In genomic region chrX:45900751-45901150, GRCh38 we compare ENCODE assay signal across 15 cellular contexts.
DNase-seq lines count a peak whose midpoint lies in the region; ATAC-seq lines count a peak whose summit lies in the region.
"Had no signal": no experiment of that assay in that cellular context is flagged by ENCODE, and none has a peak within 500 bp of the region (broad histone marks: within the 10 kb centered on the region; RNA-seq: fewer than 3 reads in every experiment).

No MANE protein-coding gene starts in this region.

- H3K4me1 ChIP-seq in trophoblast cell (ENCODE audit: control insufficient read depth in 1 of 2, insufficient read depth in 2 of 2, low read length in 2 of 2), result peaks cover 3 to 11% of the 10 kb centered on the region in 2 experiments
- H3K4me1 ChIP-seq: ascending aorta, left ventricle myocardium inferior had no signal

- no peak overlapping the region for H3K4me3 ChIP-seq in trophoblast cell (ENCODE audit: low read depth, low read length)
- H3K4me3 ChIP-seq: ascending aorta, esophagus muscularis mucosa, left ventricle myocardium inferior had no signal

- H3K9ac ChIP-seq in trophoblast cell (ENCODE audit: low read length), result no peak overlapping the region

- ATAC-seq in GM21576 (IDR thresholded peaks at IDR 0.05; ENCODE audit: unreplicated experiment), result no peak

- no peak overlapping the region for H4K91ac ChIP-seq in trophoblast cell (ENCODE audit: low read depth, low read length)

- H2BK5ac ChIP-seq in trophoblast cell (ENCODE audit: low read depth, low read length, poor library complexity), result no peak overlapping the region

- no peak overlapping the region for H4K12ac ChIP-seq in trophoblast cell (ENCODE audit: low read depth, low read length)

- DNase-seq in EL (peak; percentile 21), amniotic epithelial cell (ENCODE audit: low read depth) (peak; percentile 55), fibroblast of the conjunctiva (ENCODE audit: low read depth) (peak; percentile 10), trophoblast cell (peak in 1 of 2 donors; percentile 2), NK-92 (lab: John Stamatoyannopoulos, UW; ENCODE audit: unreplicated experiment) (no peak), NCI-H1694 (lab: John Stamatoyannopoulos, UW) (no peak), mesenteric fat pad (ENCODE audit: low spot score) (no peak)
- DNase-seq: activated gamma-delta T cell treated with Interleukin-2 at 50 U/mL for 16 hours, GF-D8, left ventricle myocardium inferior, naive B cell, NCI-H1436 had no signal

- H2AK5ac ChIP-seq in trophoblast cell (ENCODE audit: low read length), result no peak overlapping the region

- no peaks in the 10 kb centered on the region for H3K9me3 ChIP-seq in trophoblast cell (ENCODE audit: insufficient read depth, low read depth, low read length)
- H3K9me3 ChIP-seq: ascending aorta, esophagus muscularis mucosa, left ventricle myocardium inferior had no signal

- no peak overlapping the region for H2BK120ac ChIP-seq in trophoblast cell (ENCODE audit: insufficient read depth, low read length, poor library complexity)

- H2BK12ac ChIP-seq in trophoblast cell (ENCODE audit: low read length), result peak overlapping the region; percentile 17

- no peak overlapping the region for H4K8ac ChIP-seq in trophoblast cell (ENCODE audit: low read depth, low read length)

- WGBS in trophoblast cell (ENCODE audit: extremely low coverage, insufficient coverage, insufficient read length), result no CpG with 5 or more reads among the region's 5 CpGs

- peaks cover 5% of the 10 kb centered on the region for H3K79me1 ChIP-seq in trophoblast cell (ENCODE audit: low read length)

- H3K27ac ChIP-seq in trophoblast cell (ENCODE audit: low read depth, low read length), result no peak overlapping the region
- H3K27ac ChIP-seq: ascending aorta, esophagus muscularis mucosa, left ventricle myocardium inferior had no signal

- no peak overlapping the region for H3K23ac ChIP-seq in trophoblast cell (ENCODE audit: low read length)

- H3K14ac ChIP-seq in trophoblast cell (ENCODE audit: low read length), result no peak overlapping the region

- no peaks in the 10 kb centered on the region for H3K27me3 ChIP-seq in trophoblast cell (ENCODE audit: insufficient read depth, low read length)
- H3K27me3 ChIP-seq: ascending aorta, esophagus muscularis mucosa had no signal

- H3K4ac ChIP-seq in trophoblast cell (ENCODE audit: low read depth, low read length), result no peak overlapping the region

- H3K79me2 ChIP-seq in trophoblast cell (ENCODE audit: control insufficient read depth, insufficient read depth, low read length, poor library complexity), result no peaks in the 10 kb centered on the region

- H2AFZ ChIP-seq in trophoblast cell (ENCODE audit: insufficient read depth, low read length, poor library complexity), result no peak overlapping the region

- no peak overlapping the region for H3K4me2 ChIP-seq in trophoblast cell (ENCODE audit: low read length)

- H3K36me3 ChIP-seq in trophoblast cell (ENCODE audit: control insufficient read depth in 1 of 2, insufficient read depth in 2 of 2, low read length in 2 of 2), result no peaks in the 10 kb centered on the region
- H3K36me3 ChIP-seq: ascending aorta, esophagus muscularis mucosa, left ventricle myocardium inferior had no signal

- no peak overlapping the region for H3K18ac ChIP-seq in trophoblast cell (ENCODE audit: low read length)

Comparison
In these comparisons a context has a peak if more than half of its experiments do, and no peak if none do; other contexts are left out.
1. DNase-seq: peak in EL (single experiment), amniotic epithelial cell (single experiment) and fibroblast of the conjunctiva (single experiment); none in NK-92 (single experiment), NCI-H1694 (single experiment) and mesenteric fat pad (single experiment).